ENCODE assay signal across 8 cellular contexts in the genomic region with DNA sequence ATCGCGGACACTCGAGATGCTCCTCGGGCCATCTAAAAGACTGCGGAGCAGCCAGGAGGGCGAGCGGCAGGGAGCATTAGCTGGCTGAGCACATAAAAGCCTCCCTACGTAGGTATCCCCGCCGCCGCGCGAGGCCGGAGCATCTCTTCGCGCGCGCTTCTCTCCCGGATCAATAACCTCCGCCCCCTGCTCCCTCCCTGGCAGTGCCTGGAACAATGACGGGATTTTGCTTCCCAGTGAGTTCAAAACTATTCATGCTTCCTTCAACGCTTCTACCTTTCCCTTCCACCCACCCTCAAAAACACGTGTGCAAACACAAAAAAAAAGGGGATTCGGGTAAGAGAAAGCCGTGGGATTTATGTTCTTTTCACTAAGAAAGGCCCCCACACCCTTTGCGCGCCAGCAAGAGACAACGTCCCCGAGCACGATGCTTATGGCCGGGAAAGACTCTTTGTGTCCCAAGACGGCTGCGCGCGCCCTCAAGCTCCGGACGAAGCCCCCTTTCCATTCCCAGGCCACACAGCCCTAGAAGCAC. TPM values are rescaled to one million over a fixed set of nuclear protein-coding genes. Genes with fewer than 3 reads are reported as not detected.
DNase-seq lines count a peak whose midpoint lies in the region; ATAC-seq and TF ChIP-seq lines count a peak whose summit lies in the region.

No MANE protein-coding gene starts in this region.

- H3K27ac ChIP-seq in 22Rv1 (peak overlapping the region; percentile 78), thymus (ENCODE audit: low read depth) (peak overlapping the region; percentile 6)

- H3K9me3 ChIP-seq in thymus (ENCODE audit: control insufficient read depth), result no peaks in the 10 kb centered on the region

- H3K27me3 ChIP-seq in thymus (ENCODE audit: control insufficient read depth, insufficient read depth), result no peaks in the 10 kb centered on the region

- no peaks in the 10 kb centered on the region for H3K36me3 ChIP-seq in thymus (ENCODE audit: control insufficient read depth, insufficient read depth)

- DNase-seq in NCI-H69 (lab: John Stamatoyannopoulos, UW) (peak; percentile 79), fibroblast of mammary gland (ENCODE audit: low read depth) (peak; percentile 41)
- DNase-seq in activated T-cell treated with anti-CD3 and anti-CD28 coated beads, Interleukin-2, amount 50 U/mL, for 48 hours, result peak; percentile 65 to 68
- DNase-seq in natural killer cell treated with Interleukin-12 subunit alpha and Interleukin-12 subunit beta and Interleukin-15 and Interleukin-18, amount 100 ng/mL, for 72 hours (ENCODE audit: low spot score), result no peak

- H3K9me3 Mint-ChIP-seq in natural killer cell treated with Interleukin-12 subunit alpha and Interleukin-12 subunit beta and Interleukin-15 and Interleukin-18, amount 100 ng/mL, for 72 hours, result no peaks in the 10 kb centered on the region

- peak; percentile 18 for ATAC-seq in GM21367 (IDR thresholded peaks at IDR 0.05; ENCODE audit: unreplicated experiment)
- ATAC-seq in natural killer cell treated with Interleukin-12 subunit alpha and Interleukin-12 subunit beta and Interleukin-15 and Interleukin-18, amount 100 ng/mL, for 72 hours, result no peak
- ATAC-seq in HG03520 (IDR thresholded peaks at IDR 0.05; ENCODE audit: unreplicated experiment), result no peak

- H3K4me1 ChIP-seq in thymus (ENCODE audit: control insufficient read depth, insufficient read depth, low read length), result peaks cover 18% of the 10 kb centered on the region

- no peaks in the 10 kb centered on the region for H3K27me3 Mint-ChIP-seq in natural killer cell treated with Interleukin-12 subunit alpha and Interleukin-12 subunit beta and Interleukin-15 and Interleukin-18, amount 100 ng/mL, for 72 hours

- no peaks in the 10 kb centered on the region for H3K36me3 Mint-ChIP-seq in natural killer cell treated with Interleukin-12 subunit alpha and Interleukin-12 subunit beta and Interleukin-15 and Interleukin-18, amount 100 ng/mL, for 72 hours

- peak overlapping the region; percentile 90 for H3K4me3 Mint-ChIP-seq in natural killer cell treated with Interleukin-12 subunit alpha and Interleukin-12 subunit beta and Interleukin-15 and Interleukin-18, amount 100 ng/mL, for 72 hours

- peak overlapping the region; percentile 76 for H3K4me3 ChIP-seq in fibroblast of mammary gland (ENCODE audit: control insufficient read depth, low read depth, low read length)
- peak overlapping the region; percentile 92 for H3K4me3 ChIP-seq in thymus (ENCODE audit: low read length)

- TF ChIP-seq CTCF in 22Rv1 (IDR thresholded peaks at IDR 0.05) (no peak), fibroblast of mammary gland (conservative IDR thresholded peaks at IDR 0.05; ENCODE audit: control insufficient read depth, insufficient read depth, low read depth, low read length) (no peak)

- H3K4me1 Mint-ChIP-seq in natural killer cell treated with Interleukin-12 subunit alpha and Interleukin-12 subunit beta and Interleukin-15 and Interleukin-18, amount 100 ng/mL, for 72 hours (ENCODE audit: low read depth in 2 of 2), result peaks cover 8 to 15% of the 10 kb centered on the region in 2 donors

- WGBS in thymus, result 3% methylated on average over 37 of the region's 37 CpGs

- H3K27ac Mint-ChIP-seq in natural killer cell treated with Interleukin-12 subunit alpha and Interleukin-12 subunit beta and Interleukin-15 and Interleukin-18, amount 100 ng/mL, for 72 hours, result peak overlapping the region in 1 of 2 donors; percentile 54

RNA-seq across cellular contexts. Expression of a gene that starts 0.9 kb away (rescaled TPM):
- 10 to 100 TPM; 24.7 to 71.1 TPM for total RNA-seq in natural killer cell treated with Interleukin-12 subunit alpha and Interleukin-12 subunit beta and Interleukin-15 and Interleukin-18, amount 100 ng/mL, for 72 hours
- polyA plus RNA-seq in thymus, result 85.2 TPM

RNA-seq across cellular contexts. Expression of a gene that starts 28.5 kb away (rescaled TPM):
- 1,000 to 10,000 TPM; 1,085 to 1,889 TPM for total RNA-seq in natural killer cell treated with Interleukin-12 subunit alpha and Interleukin-12 subunit beta and Interleukin-15 and Interleukin-18, amount 100 ng/mL, for 72 hours
- polyA plus RNA-seq in thymus, result 820 TPM
